Comparison of ENCODE assay signal across 14 cellular contexts in genomic region chr17:43660816-43661493, GRCh38. TPM values are rescaled to one million over a fixed set of nuclear protein-coding genes. Genes with fewer than 3 reads are reported as not detected.
A peak's percentile ranks its signal among the peaks of the same experiment; 100 is the strongest.
DNase-seq lines count a peak whose midpoint lies in the region; ATAC-seq and TF ChIP-seq lines count a peak whose summit lies in the region.
"Had no signal": no experiment of that assay in that cellular context is flagged by ENCODE, and none has a peak within 500 bp of the region (broad histone marks: within the 10 kb centered on the region; RNA-seq: fewer than 3 reads in every experiment).

No MANE protein-coding gene starts in this region.

- peaks cover 91% of the 10 kb centered on the region for H3K4me1 ChIP-seq in left ventricle myocardium inferior
- peaks cover 6% of the 10 kb centered on the region for H3K4me1 ChIP-seq in lower lobe of right lung
- peaks cover 3 to 57% (median 15%) of the 10 kb centered on the region in 5 donors for H3K4me1 ChIP-seq in subcutaneous abdominal adipose tissue (ENCODE audit: control insufficient read depth in 5 of 5, insufficient read depth in 5 of 5, low read length in 5 of 5)

- H3K4me3 ChIP-seq in left ventricle myocardium inferior = peak overlapping the region; percentile 65
- H3K4me3 ChIP-seq in lower lobe of right lung = peak overlapping the region; percentile 6
- peak overlapping the region in 4 of 5 donors; percentile 38 to 83 (median 74) for H3K4me3 ChIP-seq in subcutaneous abdominal adipose tissue (ENCODE audit: low read depth in 1 of 5, low read length in 5 of 5)
- H3K4me3 ChIP-seq: left lung had no signal

- DNase-seq in left ventricle myocardium inferior = no peak
- no peak for DNase-seq in left ventricle myocardium superior
- peak; percentile 62 for DNase-seq in activated CD4-positive, alpha-beta T cell treated with anti-CD3 and anti-CD28 coated beads, Interleukin-2, amount 10 ng/mL, durations not matched to agents 24 days and 14 days
- DNase-seq in lower lobe of right lung = no peak
- DNase-seq in NCI-H748 treated with DMSO at 0.1 percent for 48 hours (lab: John Stamatoyannopoulos, UW) = no peak
- DNase-seq in middle frontal gyrus (ENCODE audit: extremely low spot score, low spot score) = no peak
- no peak for DNase-seq in amygdala (lab: John Stamatoyannopoulos, UW)
- DNase-seq: hippocampal formation, left lung, NCI-H146, NCI-H510A treated with DMSO at 0.1 percent for 48 hours had no signal

- intact Hi-C loops in left ventricle myocardium inferior (cut with micrococcal nuclease) = no loop called here
- intact Hi-C loops in left ventricle myocardium superior (cut with micrococcal nuclease) = no loop called here
- intact Hi-C loops in activated CD4-positive, alpha-beta T cell treated with anti-CD3 and anti-CD28 coated beads, Interleukin-2, amount 10 ng/mL, durations not matched to agents 24 days and 14 days (cut with micrococcal nuclease) = no loop called here
- intact Hi-C loops in lower lobe of right lung (cut with DNase I) = no loop called here

- TF ChIP-seq CTCF in left ventricle myocardium inferior (IDR thresholded peaks at IDR 0.05; ENCODE audit: borderline replicate concordance) (no peak), lower lobe of right lung (IDR thresholded peaks at IDR 0.05) (no peak)

- H3K9me3 ChIP-seq in left ventricle myocardium inferior (replicated peaks) (no peaks in the 10 kb centered on the region), lower lobe of right lung (no peaks in the 10 kb centered on the region), subcutaneous abdominal adipose tissue (ENCODE audit: control insufficient read depth in 5 of 5, low read length in 5 of 5) (no peaks in the 10 kb centered on the region)
- H3K9me3 ChIP-seq: left lung had no signal

- H3K27ac ChIP-seq in left ventricle myocardium inferior (replicated peaks) = peak overlapping the region; percentile 92
- H3K27ac ChIP-seq in lower lobe of right lung = no peak overlapping the region
- H3K27ac ChIP-seq in subcutaneous abdominal adipose tissue (ENCODE audit: low read depth, low read length) = peak overlapping the region; percentile 88
- H3K27ac ChIP-seq: left lung had no signal

- H3K9ac ChIP-seq in subcutaneous abdominal adipose tissue (ENCODE audit: low read length in 5 of 5) = peak overlapping the region in 4 of 5 donors; percentile 44 to 86 (median 58)

- H3K27me3 ChIP-seq in left ventricle myocardium inferior (ENCODE audit: low read depth) = peaks cover 15% of the 10 kb centered on the region
- no peaks in the 10 kb centered on the region for H3K27me3 ChIP-seq in lower lobe of right lung (ENCODE audit: low read depth)
- peaks cover 0 to 18% (median 0%) of the 10 kb centered on the region in 5 donors for H3K27me3 ChIP-seq in subcutaneous abdominal adipose tissue (ENCODE audit: control insufficient read depth in 5 of 5, insufficient read depth in 4 of 5, low read length in 5 of 5)

- H3K27me3 Mint-ChIP-seq in activated CD4-positive, alpha-beta T cell treated with anti-CD3 and anti-CD28 coated beads, Interleukin-2, amount 10 ng/mL, durations not matched to agents 24 days and 14 days = peaks cover 5% of the 10 kb centered on the region

- H3K36me3 ChIP-seq in left ventricle myocardium inferior (no peaks in the 10 kb centered on the region), lower lobe of right lung (no peaks in the 10 kb centered on the region), subcutaneous abdominal adipose tissue (ENCODE audit: control insufficient read depth in 5 of 5, insufficient read depth in 5 of 5, low read length in 5 of 5) (no peaks in the 10 kb centered on the region)
- H3K36me3 ChIP-seq: left lung had no signal

- H3K4me1 Mint-ChIP-seq in activated CD4-positive, alpha-beta T cell treated with anti-CD3 and anti-CD28 coated beads, Interleukin-2, amount 10 ng/mL, durations not matched to agents 24 days and 14 days = peaks cover 33% of the 10 kb centered on the region

- ATAC-seq in left ventricle myocardium superior (no peak), lower lobe of right lung (no peak)
- ATAC-seq: left lung, Panc1 had no signal

- no peaks in the 10 kb centered on the region for H3K36me3 Mint-ChIP-seq in activated CD4-positive, alpha-beta T cell treated with anti-CD3 and anti-CD28 coated beads, Interleukin-2, amount 10 ng/mL, durations not matched to agents 24 days and 14 days (ENCODE audit: low read depth)

- H3K4me3 Mint-ChIP-seq in activated CD4-positive, alpha-beta T cell treated with anti-CD3 and anti-CD28 coated beads, Interleukin-2, amount 10 ng/mL, durations not matched to agents 24 days and 14 days = peak overlapping the region; percentile 51
- H3K4me3 Mint-ChIP-seq: B cell had no signal

- no peak overlapping the region for H3K27ac Mint-ChIP-seq in activated CD4-positive, alpha-beta T cell treated with anti-CD3 and anti-CD28 coated beads, Interleukin-2, amount 10 ng/mL, durations not matched to agents 24 days and 14 days
- H3K27ac Mint-ChIP-seq: B cell had no signal

- no peaks in the 10 kb centered on the region for H3K9me3 Mint-ChIP-seq in activated CD4-positive, alpha-beta T cell treated with anti-CD3 and anti-CD28 coated beads, Interleukin-2, amount 10 ng/mL, durations not matched to agents 24 days and 14 days

RNA-seq across cellular contexts. Expression of gene MEOX1, which starts 0.8 kb away (rescaled TPM):
- total RNA-seq in left ventricle myocardium inferior = 8.4 TPM
- total RNA-seq in left ventricle myocardium superior = 11.1 TPM
- total RNA-seq in activated CD4-positive, alpha-beta T cell treated with anti-CD3 and anti-CD28 coated beads, Interleukin-2, amount 10 ng/mL, durations not matched to agents 24 days and 14 days = 0.21 and 0.50 TPM in 2 replicates
- total RNA-seq in lower lobe of right lung = 0.86 TPM
- total RNA-seq: B cell had no signal

Comparison
In these comparisons a context has a peak if more than half of its experiments do, and no peak if none do; other contexts are left out.
1. H3K4me3 ChIP-seq: peak in every context shown above with its lines; median percentile 74 in subcutaneous abdominal adipose tissue; 65 in left ventricle myocardium inferior; 6 in lower lobe of right lung.